In the genomic region with DNA sequence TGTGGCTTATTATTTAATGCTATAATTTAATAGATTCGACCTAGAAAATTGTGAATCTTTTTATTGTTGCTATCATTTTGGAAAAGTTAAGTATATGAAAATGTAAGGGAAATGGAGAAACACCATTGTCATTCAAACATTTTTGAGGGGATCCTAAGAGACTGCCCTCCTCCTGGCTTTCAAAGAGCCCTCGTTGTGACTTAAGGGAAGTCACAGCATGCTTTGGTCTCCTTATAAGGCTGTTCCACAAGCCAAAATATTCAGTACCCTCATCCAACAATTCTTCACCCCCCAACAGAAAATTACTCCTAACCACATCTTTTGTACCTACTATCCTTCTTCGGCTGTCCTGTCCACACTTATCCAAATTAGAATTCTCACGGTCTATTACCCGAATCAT, we compare ENCODE assay signal across 38 cellular contexts.
"Had no signal": no experiment of that assay in that cellular context is flagged by ENCODE, and none has a peak within 500 bp of the region (broad histone marks: within the 10 kb centered on the region; RNA-seq: fewer than 3 reads in every experiment).

No MANE protein-coding gene starts in this region.

- H3K4me1 Mint-ChIP-seq: activated CD4-positive, alpha-beta memory T cell treated with anti-CD3 and anti-CD28 coated beads, Interleukin-2, amount 10 ng/mL, durations not matched to agents 7 days and 5 days; activated CD4-positive, alpha-beta T cell treated with anti-CD3 and anti-CD28 coated beads for 36 hours; activated CD4-positive, alpha-beta T cell treated with anti-CD3 and anti-CD28 coated beads, Interleukin-2, amount 10 ng/mL, durations not matched to agents 7 days and 5 days; activated CD8-positive, alpha-beta memory T cell treated with anti-CD3 and anti-CD28 coated beads, Interleukin-2, amount 10 ng/mL, durations not matched to agents 7 days and 5 days; activated naive CD8-positive, alpha-beta T cell treated with anti-CD3 and anti-CD28 coated beads for 36 hours; activated T-helper 17 cell treated with anti-CD3 and anti-CD28 coated beads, Interleukin-2, amount 50 U/mL, for 72 hours had no signal

- ATAC-seq: activated CD4-positive, alpha-beta T cell treated with anti-CD3 and anti-CD28 coated beads for 36 hours; activated CD4-positive, CD25-positive, alpha-beta regulatory T cell treated with anti-CD3 and anti-CD28 coated beads, Interleukin-2, amount 50 U/mL, for 24 hours; activated CD8-positive, alpha-beta memory T cell treated with anti-CD3 and anti-CD28 coated beads, Interleukin-2, amount 10 ng/mL, durations not matched to agents 7 days and 5 days; activated CD8-positive, alpha-beta T cell treated with anti-CD3 and anti-CD28 coated beads, Interleukin-2, amount 10 ng/mL, durations not matched to agents 7 days and 5 days; activated naive CD4-positive, alpha-beta T cell treated with anti-CD3 and anti-CD28 coated beads, Interleukin-2, amount 50 U/mL, for 72 hours; activated T-cell treated with anti-CD3 and anti-CD28 coated beads, Interleukin-2, amount 50 U/mL, for 4 hours; activated T-cell treated with anti-CD3 and anti-CD28 coated beads, Interleukin-2, amount 50 U/mL, for 72 hours; body of pancreas had no signal

- H3K27me3 ChIP-seq: adrenal gland, body of pancreas, brain microvascular endothelial cell, breast epithelium had no signal

- H3K9me3 Mint-ChIP-seq: activated CD4-positive, alpha-beta memory T cell treated with anti-CD3 and anti-CD28 coated beads, Interleukin-2, amount 10 ng/mL, durations not matched to agents 7 days and 5 days; activated CD4-positive, alpha-beta T cell treated with anti-CD3 and anti-CD28 coated beads, Interleukin-2, amount 10 ng/mL, durations not matched to agents 7 days and 5 days; activated naive CD4-positive, alpha-beta T cell treated with anti-CD3 and anti-CD28 coated beads for 36 hours; activated naive CD4-positive, alpha-beta T cell treated with anti-CD3 and anti-CD28 coated beads, Interleukin-2, amount 50 U/mL, for 72 hours; activated naive CD8-positive, alpha-beta T cell treated with anti-CD3 and anti-CD28 coated beads for 36 hours; activated T-cell treated with anti-CD3 and anti-CD28 coated beads, Interleukin-2, amount 50 U/mL, for 4 hours; activated T-helper 1 cell treated with anti-CD3 and anti-CD28 coated beads, Interleukin-12 subunit alpha, Interleukin-12 subunit beta, Interleukin-2, Interleukin-4 antibody, amounts not matched to agents 30 ng/mL and 10 ng/mL and 1 ng/mL, durations not matched to agents 14 hours and 24 hours and 36 hours; activated T-helper 17 cell treated with anti-CD3 and anti-CD28 coated beads, Interleukin-2, amount 50 U/mL, for 72 hours; T-helper 1 cell treated with Interleukin-12 subunit alpha and Interleukin-12 subunit beta and Interleukin-4 antibody, amounts not matched to agents 30 μg/mL and 1 μg/mL, for 36 hours; T-helper 2 cell treated with Interferon-gamma antibody and Interleukin-4, amounts not matched to agents 5 μg/mL and 100 μg/mL, for 36 hours had no signal

- H3K27ac Mint-ChIP-seq: activated CD4-positive, alpha-beta memory T cell treated with anti-CD3 and anti-CD28 coated beads, Interleukin-2, amount 10 ng/mL, durations not matched to agents 7 days and 5 days; activated CD4-positive, alpha-beta T cell treated with anti-CD3 and anti-CD28 coated beads for 36 hours; activated CD4-positive, alpha-beta T cell treated with anti-CD3 and anti-CD28 coated beads, Interleukin-2, amount 10 ng/mL, durations not matched to agents 7 days and 5 days; activated CD8-positive, alpha-beta memory T cell treated with anti-CD3 and anti-CD28 coated beads, Interleukin-2, amount 10 ng/mL, durations not matched to agents 7 days and 5 days; activated CD8-positive, alpha-beta T cell treated with anti-CD3 and anti-CD28 coated beads, Interleukin-2, amount 10 ng/mL, durations not matched to agents 7 days and 5 days; activated naive CD4-positive, alpha-beta T cell treated with anti-CD3 and anti-CD28 coated beads for 36 hours; activated naive CD4-positive, alpha-beta T cell treated with anti-CD3 and anti-CD28 coated beads, Interleukin-2, amount 50 U/mL, for 72 hours; activated naive CD8-positive, alpha-beta T cell treated with anti-CD3 and anti-CD28 coated beads for 36 hours; activated T-cell treated with anti-CD3 and anti-CD28 coated beads, Interleukin-2, amount 50 U/mL, for 72 hours; activated T-helper 1 cell treated with anti-CD3 and anti-CD28 coated beads, Interleukin-12 subunit alpha, Interleukin-12 subunit beta, Interleukin-2, Interleukin-4 antibody, amounts not matched to agents 30 ng/mL and 10 ng/mL and 1 ng/mL, durations not matched to agents 14 hours and 24 hours and 36 hours; activated T-helper 17 cell treated with anti-CD3 and anti-CD28 coated beads, Interleukin-2, amount 50 U/mL, for 72 hours; T-helper 1 cell treated with Interleukin-12 subunit alpha and Interleukin-12 subunit beta and Interleukin-4 antibody, amounts not matched to agents 30 μg/mL and 1 μg/mL, for 36 hours; T-helper 2 cell treated with Interferon-gamma antibody and Interleukin-4, amounts not matched to agents 5 μg/mL and 100 μg/mL, for 36 hours had no signal

- H3K36me3 ChIP-seq: adrenal gland, brain microvascular endothelial cell, breast epithelium had no signal

- H3K27ac ChIP-seq: adrenal gland, body of pancreas, brain microvascular endothelial cell, breast epithelium, VCaP had no signal

- H3K27me3 Mint-ChIP-seq: activated CD4-positive, alpha-beta memory T cell treated with anti-CD3 and anti-CD28 coated beads, Interleukin-2, amount 10 ng/mL, durations not matched to agents 7 days and 5 days; activated CD4-positive, alpha-beta T cell treated with anti-CD3 and anti-CD28 coated beads for 36 hours; activated CD4-positive, alpha-beta T cell treated with anti-CD3 and anti-CD28 coated beads, Interleukin-2, amount 10 ng/mL, durations not matched to agents 7 days and 5 days; activated CD8-positive, alpha-beta memory T cell treated with anti-CD3 and anti-CD28 coated beads, Interleukin-2, amount 10 ng/mL, durations not matched to agents 7 days and 5 days; activated naive CD8-positive, alpha-beta T cell treated with anti-CD3 and anti-CD28 coated beads for 36 hours; activated T-helper 17 cell treated with anti-CD3 and anti-CD28 coated beads, Interleukin-2, amount 50 U/mL, for 72 hours had no signal

- H3K4me3 Mint-ChIP-seq: activated CD4-positive, alpha-beta memory T cell treated with anti-CD3 and anti-CD28 coated beads, Interleukin-2, amount 10 ng/mL, durations not matched to agents 7 days and 5 days; activated CD4-positive, alpha-beta T cell treated with anti-CD3 and anti-CD28 coated beads for 36 hours; activated CD4-positive, alpha-beta T cell treated with anti-CD3 and anti-CD28 coated beads, Interleukin-2, amount 10 ng/mL, durations not matched to agents 7 days and 5 days; activated CD8-positive, alpha-beta memory T cell treated with anti-CD3 and anti-CD28 coated beads, Interleukin-2, amount 10 ng/mL, durations not matched to agents 7 days and 5 days; activated CD8-positive, alpha-beta T cell treated with anti-CD3 and anti-CD28 coated beads, Interleukin-2, amount 10 ng/mL, durations not matched to agents 7 days and 5 days; activated naive CD4-positive, alpha-beta T cell treated with anti-CD3 and anti-CD28 coated beads for 36 hours; activated naive CD8-positive, alpha-beta T cell treated with anti-CD3 and anti-CD28 coated beads for 36 hours; activated T-cell treated with anti-CD3 and anti-CD28 coated beads, Interleukin-2, amount 50 U/mL, for 4 hours; activated T-cell treated with anti-CD3 and anti-CD28 coated beads, Interleukin-2, amount 50 U/mL, for 72 hours; activated T-helper 1 cell treated with anti-CD3 and anti-CD28 coated beads, Interleukin-12 subunit alpha, Interleukin-12 subunit beta, Interleukin-2, Interleukin-4 antibody, amounts not matched to agents 30 ng/mL and 10 ng/mL and 1 ng/mL, durations not matched to agents 14 hours and 24 hours and 36 hours; activated T-helper 17 cell treated with anti-CD3 and anti-CD28 coated beads, Interleukin-2, amount 50 U/mL, for 72 hours; T-helper 1 cell treated with Interleukin-12 subunit alpha and Interleukin-12 subunit beta and Interleukin-4 antibody, amounts not matched to agents 30 μg/mL and 1 μg/mL, for 36 hours; T-helper 2 cell treated with Interferon-gamma antibody and Interleukin-4, amounts not matched to agents 5 μg/mL and 100 μg/mL, for 36 hours had no signal

- FAIRE-seq: astrocyte, colon, TTC549 had no signal

- H3K36me3 Mint-ChIP-seq: activated CD8-positive, alpha-beta memory T cell treated with anti-CD3 and anti-CD28 coated beads, Interleukin-2, amount 10 ng/mL, durations not matched to agents 7 days and 5 days; activated naive CD4-positive, alpha-beta T cell treated with anti-CD3 and anti-CD28 coated beads, Interleukin-2, amount 50 U/mL, for 72 hours had no signal

- H3K9me3 ChIP-seq: body of pancreas, breast epithelium had no signal

- DNase-seq: activated CD4-positive, alpha-beta memory T cell treated with anti-CD3 and anti-CD28 coated beads, Interleukin-2, amount 10 ng/mL, durations not matched to agents 7 days and 5 days; activated CD4-positive, alpha-beta T cell treated with anti-CD3 and anti-CD28 coated beads for 1 hour; activated CD4-positive, alpha-beta T cell treated with anti-CD3 and anti-CD28 coated beads for 36 hours; activated CD4-positive, alpha-beta T cell treated with anti-CD3 and anti-CD28 coated beads for 48 hours; activated CD4-positive, alpha-beta T cell treated with anti-CD3 and anti-CD28 coated beads, Interleukin-2, amount 10 ng/mL, durations not matched to agents 7 days and 5 days; activated CD4-positive, alpha-beta T cell treated with anti-CD3 and anti-CD28 coated beads, Interleukin-2, amount 50 U/mL, for 48 hours; activated CD4-positive, CD25-positive, alpha-beta regulatory T cell; activated CD8-positive, alpha-beta memory T cell treated with anti-CD3 and anti-CD28 coated beads for 24 hours; activated CD8-positive, alpha-beta memory T cell treated with anti-CD3 and anti-CD28 coated beads, Interleukin-2, amount 10 ng/mL, durations not matched to agents 7 days and 5 days; activated CD8-positive, alpha-beta memory T cell treated with anti-CD3 and anti-CD28 coated beads, Interleukin-2, amount 50 U/mL, for 48 hours; activated CD8-positive, alpha-beta T cell treated with anti-CD3 and anti-CD28 coated beads, Interleukin-2, amount 10 ng/mL, durations not matched to agents 7 days and 5 days; activated effector memory CD4-positive, alpha-beta T cell treated with anti-CD3 and anti-CD28 coated beads, Interleukin-2, amount 50 U/mL, for 16 hours; activated gamma-delta T cell treated with Interleukin-2 at 50 U/mL for 16 hours; activated naive CD4-positive, alpha-beta T cell; activated naive CD4-positive, alpha-beta T cell treated with anti-CD3 and anti-CD28 coated beads for 36 hours; activated naive CD4-positive, alpha-beta T cell treated with anti-CD3 and anti-CD28 coated beads, Interleukin-2, amount 50 U/mL, for 16 hours; activated naive CD8-positive, alpha-beta T cell treated with anti-CD3 and anti-CD28 coated beads for 36 hours; activated T-cell treated with anti-CD3 and anti-CD28 coated beads, Interleukin-2, amount 50 U/mL, for 4 hours; activated T-cell treated with anti-CD3 and anti-CD28 coated beads, Interleukin-2, amount 50 U/mL, for 72 hours; adrenal gland; amniotic stem cell; aorta; body of pancreas; brain microvascular endothelial cell; central memory CD4-positive, alpha-beta T cell; T-helper 2 cell; T-helper 9 cell had no signal

- H3K4me3 ChIP-seq: adrenal gland, body of pancreas, breast epithelium had no signal

- H3K4me1 ChIP-seq: body of pancreas, breast epithelium had no signal
